23 cellular contexts compared by ENCODE assay signal in genomic region chr22:30188911-30189310, GRCh38. TPM values are rescaled to one million over a fixed set of nuclear protein-coding genes. Genes with fewer than 3 reads are reported as not detected.
DNase-seq lines count a peak whose midpoint lies in the region; ATAC-seq and TF ChIP-seq lines count a peak whose summit lies in the region.
"Had no signal": no experiment of that assay in that cellular context is flagged by ENCODE, and none has a peak within 500 bp of the region (broad histone marks: within the 10 kb centered on the region; RNA-seq: fewer than 3 reads in every experiment).

No MANE protein-coding gene starts in this region.

- H3K4me3 Mint-ChIP-seq in T-helper 1 cell treated with Interleukin-12 subunit alpha and Interleukin-12 subunit beta and Interleukin-4 antibody, amounts not matched to agents 30 μg/mL and 1 μg/mL, for 36 hours, result no peak overlapping the region
- no peak overlapping the region for H3K4me3 Mint-ChIP-seq in activated CD4-positive, alpha-beta memory T cell treated with anti-CD3 and anti-CD28 coated beads for 36 hours
- H3K4me3 Mint-ChIP-seq: CD4-positive, CD25-positive, alpha-beta regulatory T cell; central memory CD8-positive, alpha-beta T cell; immature natural killer cell had no signal

- no peak overlapping the region for H3K4me3 ChIP-seq in brain microvascular endothelial cell (ENCODE audit: low read depth, low read length)
- H3K4me3 ChIP-seq: gastroesophageal sphincter, left lung, prostate gland, SK-N-MC, tibial nerve had no signal

- in situ Hi-C loops in Caki2 (cut with HindIII; ENCODE audit: low pct_unique_long_range_greater_than_20kb, low sequenced_read_pairs), result no loop called here
- in situ Hi-C loops in brain microvascular endothelial cell (cut with HindIII; ENCODE audit: low pct_ligation_motif_present, low sequenced_read_pairs), result no loop called here

- H3K36me3 ChIP-seq in brain microvascular endothelial cell (replicated peaks), result no peaks in the 10 kb centered on the region
- H3K36me3 ChIP-seq: gastroesophageal sphincter, left lung, prostate gland, tibial nerve had no signal

- H3K36me3 Mint-ChIP-seq in T-helper 1 cell treated with Interleukin-12 subunit alpha and Interleukin-12 subunit beta and Interleukin-4 antibody, amounts not matched to agents 30 μg/mL and 1 μg/mL, for 36 hours (ENCODE audit: low read depth), result peaks cover 18% of the 10 kb centered on the region
- no peaks in the 10 kb centered on the region for H3K36me3 Mint-ChIP-seq in activated CD4-positive, alpha-beta memory T cell treated with anti-CD3 and anti-CD28 coated beads for 36 hours
- H3K36me3 Mint-ChIP-seq: CD4-positive, CD25-positive, alpha-beta regulatory T cell; immature natural killer cell had no signal

- H3K27ac ChIP-seq in brain microvascular endothelial cell, result peak overlapping the region; percentile 49
- H3K27ac ChIP-seq: gastroesophageal sphincter, left lung, prostate gland, SK-N-MC, tibial nerve, VCaP had no signal

- intact Hi-C loops in activated CD4-positive, alpha-beta memory T cell treated with anti-CD3 and anti-CD28 coated beads for 36 hours (cut with micrococcal nuclease), result no loop called here

- peaks cover 12% of the 10 kb centered on the region for H3K9me3 Mint-ChIP-seq in T-helper 1 cell treated with Interleukin-12 subunit alpha and Interleukin-12 subunit beta and Interleukin-4 antibody, amounts not matched to agents 30 μg/mL and 1 μg/mL, for 36 hours
- no peaks in the 10 kb centered on the region for H3K9me3 Mint-ChIP-seq in activated CD4-positive, alpha-beta memory T cell treated with anti-CD3 and anti-CD28 coated beads for 36 hours
- H3K9me3 Mint-ChIP-seq: central memory CD8-positive, alpha-beta T cell; immature natural killer cell had no signal

- H3K27ac Mint-ChIP-seq in T-helper 1 cell treated with Interleukin-12 subunit alpha and Interleukin-12 subunit beta and Interleukin-4 antibody, amounts not matched to agents 30 μg/mL and 1 μg/mL, for 36 hours, result peak overlapping the region; percentile 72
- H3K27ac Mint-ChIP-seq in activated CD4-positive, alpha-beta memory T cell treated with anti-CD3 and anti-CD28 coated beads for 36 hours, result peak overlapping the region; percentile 81

- H3K4me1 Mint-ChIP-seq in T-helper 1 cell treated with Interleukin-12 subunit alpha and Interleukin-12 subunit beta and Interleukin-4 antibody, amounts not matched to agents 30 μg/mL and 1 μg/mL, for 36 hours (ENCODE audit: low read depth), result peaks cover 88% of the 10 kb centered on the region
- H3K4me1 Mint-ChIP-seq in activated CD4-positive, alpha-beta memory T cell treated with anti-CD3 and anti-CD28 coated beads for 36 hours (ENCODE audit: low read depth), result peaks cover 89% of the 10 kb centered on the region

- TF ChIP-seq CTCF in brain microvascular endothelial cell (IDR thresholded peaks at IDR 0.05; ENCODE audit: low read depth, low read length, missing control alignments), result no peak

- POLR2A ChIA-PET in activated CD4-positive, alpha-beta memory T cell treated with anti-CD3 and anti-CD28 coated beads for 36 hours (lab: Charles Lee), result interaction anchor here (0.6 to 1.3 kb wide), 4 partner anchors 7 to 20 kb away, joined by 3 to 7 read pairs (median 3); no protein-coding TSS in a partner anchor

- ATAC-seq in HG02885 (IDR thresholded peaks at IDR 0.05; ENCODE audit: poor library complexity, unreplicated experiment) (no peak), GM21360 (IDR thresholded peaks at IDR 0.05; ENCODE audit: unreplicated experiment) (no peak)
- ATAC-seq: gastroesophageal sphincter, HCT116, left lung had no signal

- no peaks in the 10 kb centered on the region for H3K27me3 ChIP-seq in brain microvascular endothelial cell (replicated peaks)
- H3K27me3 ChIP-seq: left lung, tibial nerve had no signal

- CTCF ChIA-PET in activated CD4-positive, alpha-beta memory T cell treated with anti-CD3 and anti-CD28 coated beads for 36 hours (lab: Charles Lee), result interaction anchor here (0.6 to 2.0 kb wide), 4 partner anchors 10 to 202 kb away, joined by 3 to 8 read pairs (median 3); no protein-coding TSS in a partner anchor

- DNase-seq in T-helper 1 cell (no peak), Caki2 (ENCODE audit: low read depth) (peak; percentile 67), brain microvascular endothelial cell (no peak), putamen (ENCODE audit: low spot score) (no peak)
- DNase-seq in activated CD4-positive, alpha-beta memory T cell treated with anti-CD3 and anti-CD28 coated beads for 36 hours, result no peak
- DNase-seq: aorta; CD4-positive, CD25-positive, alpha-beta regulatory T cell; hypothalamus; immature natural killer cell; left lung; mesendoderm; NCI-H1694; NCI-H446 treated with DMSO at 0.1 percent for 48 hours had no signal

- H3K27me3 Mint-ChIP-seq in T-helper 1 cell treated with Interleukin-12 subunit alpha and Interleukin-12 subunit beta and Interleukin-4 antibody, amounts not matched to agents 30 μg/mL and 1 μg/mL, for 36 hours (ENCODE audit: low read depth), result no peaks in the 10 kb centered on the region
- H3K27me3 Mint-ChIP-seq in activated CD4-positive, alpha-beta memory T cell treated with anti-CD3 and anti-CD28 coated beads for 36 hours, result no peaks in the 10 kb centered on the region
- H3K27me3 Mint-ChIP-seq: CD4-positive, CD25-positive, alpha-beta regulatory T cell had no signal

RNA-seq across cellular contexts. Expression of gene LIF, which starts 57.6 kb away (rescaled TPM):
- total RNA-seq in Caki2 (2014; rRNA removed; shearing (Covaris generic); ENCODE audit: low replicate concordance), result 35.7 and 35.8 TPM in 2 replicates
- total RNA-seq in activated CD4-positive, alpha-beta memory T cell treated with anti-CD3 and anti-CD28 coated beads for 36 hours, result 100 to 1,000 TPM; 176 to 189 TPM
